ENCODE assay signal across 8 cellular contexts in the genomic region with DNA sequence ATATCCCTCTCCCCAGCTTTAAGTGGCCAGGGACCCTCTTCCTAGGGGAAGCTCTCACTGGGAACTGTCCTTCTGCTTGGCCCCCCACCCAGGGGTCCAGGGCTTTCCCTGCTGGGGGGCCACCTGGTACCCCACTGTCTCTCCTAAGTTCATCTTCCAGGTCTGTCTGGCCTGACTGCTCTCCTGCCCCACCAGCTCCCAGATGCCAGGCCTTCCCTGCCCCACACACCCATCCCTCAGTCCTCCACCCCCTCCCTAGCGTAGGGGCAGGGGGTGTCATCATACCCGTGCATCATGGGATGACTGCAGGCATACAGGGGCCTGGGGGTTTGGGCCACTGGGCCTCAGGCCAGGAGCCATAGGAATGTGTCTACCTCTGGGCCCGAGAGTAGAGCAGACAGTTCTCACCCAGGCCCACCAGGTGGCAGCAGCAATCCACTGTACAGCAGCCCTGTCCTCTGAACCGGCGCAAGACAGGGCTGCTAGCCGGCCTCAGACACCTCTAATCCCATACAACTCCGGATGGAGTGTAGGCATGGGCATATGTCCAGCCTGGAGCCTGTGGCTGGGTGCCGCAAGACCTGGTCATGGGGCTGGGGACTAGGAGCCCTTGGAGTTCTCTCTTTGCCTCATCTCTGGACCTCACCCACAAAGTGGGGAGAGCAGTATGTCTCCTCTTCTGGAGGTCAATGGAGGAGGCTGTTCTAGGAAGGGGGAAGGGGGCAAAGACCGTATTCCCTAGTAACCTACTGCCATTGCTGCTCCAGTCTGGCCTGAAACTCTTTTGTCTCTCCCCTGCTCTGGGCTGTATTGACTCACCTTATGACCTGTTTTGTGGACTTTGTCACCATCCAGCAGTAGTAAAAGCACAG. TPM values are rescaled to one million over a fixed set of nuclear protein-coding genes. Genes with fewer than 3 reads are reported as not detected.
DNase-seq lines count a peak whose midpoint lies in the region; ATAC-seq, FAIRE-seq and TF ChIP-seq lines count a peak whose summit lies in the region.

No MANE protein-coding gene starts in this region.

- ATAC-seq in HG03442 (IDR thresholded peaks at IDR 0.05; ENCODE audit: unreplicated experiment): peak; percentile 87

- no peaks in the 10 kb centered on the region for H3K9me3 ChIP-seq in endothelial cell of umbilical vein (replicated peaks; ENCODE audit: control insufficient read depth, insufficient read depth, low read length)

- BruUV-seq in endothelial cell of umbilical vein (replicated peaks; lab: Mats Ljungman, UMichigan): no TSS peak

- peak overlapping the region; percentile 14 for H2AFZ ChIP-seq in endothelial cell of umbilical vein (ENCODE audit: low read depth, low read length)

- DNase-seq in CD14-positive monocyte (ENCODE audit: low spot score) (peak; percentile 76), GM19240 (ENCODE audit: insufficient read length, low spot score) (peak; percentile 89), NOMO-1 treated with DMSO at 0.1 percent for 48 hours (lab: John Stamatoyannopoulos, UW; ENCODE audit: unreplicated experiment) (peak; percentile 70), endothelial cell of umbilical vein (ENCODE audit: low read depth, low spot score) (peak; percentile 82), mucosa of gallbladder (ENCODE audit: low spot score) (peak; percentile 86)
- DNase-seq in activated CD8-positive, alpha-beta memory T cell treated with anti-CD3 and anti-CD28 coated beads for 4 hours (ENCODE audit: low read depth in 2 of 2): peak; percentile 53 to 62
- DNase-seq in stimulated activated CD8-positive, alpha-beta memory T cell treated with anti-CD3 and anti-CD28 coated beads, Interleukin-4, amount 100 ng/mL, for 4 hours (ENCODE audit: low read depth in 2 of 2, low spot score in 1 of 2): peak; percentile 58 to 62

- H3K36me3 Mint-ChIP-seq in CD14-positive monocyte: no peaks in the 10 kb centered on the region

- H3K27me3 ChIP-seq in endothelial cell of umbilical vein (ENCODE audit: control insufficient read depth in 2 of 2, insufficient read depth in 2 of 2, low read length in 2 of 2): no peaks in the 10 kb centered on the region

- H3K4me1 ChIP-seq in endothelial cell of umbilical vein (ENCODE audit: control insufficient read depth, extremely low read depth, insufficient read depth, low read length): peaks cover 4% of the 10 kb centered on the region

- H3K9me1 ChIP-seq in endothelial cell of umbilical vein (replicated peaks; ENCODE audit: control insufficient read depth, extremely low read depth, insufficient read depth, low read length): no peaks in the 10 kb centered on the region

- no peak overlapping the region for H3K4me3 ChIP-seq in endothelial cell of umbilical vein (replicated peaks in 1 of 3; ENCODE audit: insufficient read depth in 1 of 3, low read depth in 1 of 3, low read length in 3 of 3)

- H3K27ac ChIP-seq in endothelial cell of umbilical vein (ENCODE audit: insufficient read depth, low read depth, low read length): no peak overlapping the region

- TF ChIP-seq CTCF in CD14-positive monocyte (IDR thresholded peaks at IDR 0.05): peak; percentile 93
- TF ChIP-seq CTCF in endothelial cell of umbilical vein (IDR thresholded peaks at IDR 0.05; ENCODE audit: extremely low read depth in 1 of 2, insufficient read depth in 1 of 2, low read depth in 1 of 2, low read length in 2 of 2): peak; percentile 78 to 91

- H3K36me3 ChIP-seq in endothelial cell of umbilical vein (ENCODE audit: control insufficient read depth in 2 of 2, extremely low read depth in 1 of 2, insufficient read depth in 2 of 2, low read length in 2 of 2): no peaks in the 10 kb centered on the region

- no peak overlapping the region for H3K27ac Mint-ChIP-seq in CD14-positive monocyte

- dilution Hi-C loops in endothelial cell of umbilical vein (cut with MboI; ENCODE audit: extremely low pct_ligation_motif_present, low sequenced_read_pairs): loop anchor here (25.0 kb wide), 1 partner anchor 113 kb away; the partner anchor contains the start of genes AQP2, AQP5 and AQP6

- no peak overlapping the region for H3K4me2 ChIP-seq in endothelial cell of umbilical vein (ENCODE audit: insufficient read depth, low read length)

- intact Hi-C loops in CD14-positive monocyte (cut with micrococcal nuclease) (loop anchor here (2.0 kb wide), 2 partner anchors 100 to 102 kb away; no protein-coding TSS in a partner anchor), endothelial cell of umbilical vein (cut with micrococcal nuclease) (loop anchor here (1.0 to 5.0 kb wide), 8 partner anchors 10 to 562 kb away; partner anchors contain the start of genes CERS5 and SMARCD1)

- H3K4me1 Mint-ChIP-seq in CD14-positive monocyte: peaks cover 9% of the 10 kb centered on the region

- H3K27me3 Mint-ChIP-seq in CD14-positive monocyte (ENCODE audit: low read depth in 3 of 3): peaks cover 8 to 19% (median 16%) of the 10 kb centered on the region in 3 donors

- CTCF ChIA-PET in endothelial cell of umbilical vein (lab: Charles Lee): interaction anchor here (0.5 to 4.3 kb wide), 20 partner anchors 9 to 378 kb away, joined by 3 to 87 read pairs (median 4); partner anchors contain the start of genes CERS5, COX14 and SMARCD1

- peaks cover 0 to 3% (median 0%) of the 10 kb centered on the region in 7 donors for H3K9me3 Mint-ChIP-seq in CD14-positive monocyte

- H3K9ac ChIP-seq in endothelial cell of umbilical vein (replicated peaks; ENCODE audit: extremely low read depth, insufficient read depth, low read length): no peak overlapping the region

- no peak overlapping the region for H3K4me3 Mint-ChIP-seq in CD14-positive monocyte

- no peak for TF ChIP-seq POLR2A in endothelial cell of umbilical vein (IDR thresholded peaks at IDR 0.05; ENCODE audit: low read depth, low read length)

- H4K20me1 ChIP-seq in endothelial cell of umbilical vein (replicated peaks; ENCODE audit: control insufficient read depth, extremely low read depth, insufficient read depth, low read length): no peaks in the 10 kb centered on the region

- POLR2A ChIA-PET in endothelial cell of umbilical vein (lab: Charles Lee): no interaction called here

- H3K79me2 ChIP-seq in endothelial cell of umbilical vein (ENCODE audit: control insufficient read depth, insufficient read depth, low read length): no peaks in the 10 kb centered on the region

- peak; percentile 93 for FAIRE-seq in endothelial cell of umbilical vein (lab: Jason Lieb, UNC)

RNA-seq across cellular contexts. Expression of gene SMARCD1, which starts 10.0 kb away (rescaled TPM):
- polyA plus RNA-seq in CD14-positive monocyte (1 to 10 TPM; 3.7 to 7.8 TPM), endothelial cell of umbilical vein (94.2 and 94.3 TPM in 2 replicates)
- total RNA-seq in endothelial cell of umbilical vein (86.6 and 101 TPM in 2 replicates), mucosa of gallbladder (49.5 TPM)
- polyA plus RNA-seq in endothelial cell of umbilical vein (2011; cell fraction: cytosol; rRNA removed): 85.9 and 89.8 TPM in 2 replicates
- polyA plus RNA-seq in endothelial cell of umbilical vein (2011; cell fraction: nucleus; rRNA removed): 206 and 214 TPM in 2 replicates
- 69.0 and 80.7 TPM in 2 replicates for polyA plus RNA-seq in endothelial cell of umbilical vein (2012)
- polyA minus RNA-seq in endothelial cell of umbilical vein: 125 and 129 TPM in 2 replicates
- polyA minus RNA-seq in endothelial cell of umbilical vein (2011; cell fraction: cytosol; rRNA and poly(A)+ RNA removed): 68.2 TPM
- polyA minus RNA-seq in endothelial cell of umbilical vein (2011; cell fraction: nucleus; rRNA and poly(A)+ RNA removed): 85.9 and 108 TPM in 2 replicates

RNA-seq across cellular contexts. Expression of gene ASIC1, which starts 17.8 kb away (rescaled TPM):
- polyA plus RNA-seq in CD14-positive monocyte (not detected), endothelial cell of umbilical vein (0.66 and 0.75 TPM in 2 replicates)
- total RNA-seq in endothelial cell of umbilical vein (0.53 and 0.55 TPM in 2 replicates), mucosa of gallbladder (4.1 TPM)
- 0.32 and 0.56 TPM in 2 replicates for polyA plus RNA-seq in endothelial cell of umbilical vein (2011; cell fraction: cytosol; rRNA removed)
- 1.4 and 1.8 TPM in 2 replicates for polyA plus RNA-seq in endothelial cell of umbilical vein (2011; cell fraction: nucleus; rRNA removed)
- polyA plus RNA-seq in endothelial cell of umbilical vein (2012): 1.1 and 1.2 TPM in 2 replicates
- 0.90 and 1.1 TPM in 2 replicates for polyA minus RNA-seq in endothelial cell of umbilical vein
- polyA minus RNA-seq in endothelial cell of umbilical vein (2011; cell fraction: cytosol; rRNA and poly(A)+ RNA removed): 3.4 TPM
- polyA minus RNA-seq in endothelial cell of umbilical vein (2011; cell fraction: nucleus; rRNA and poly(A)+ RNA removed): 0.58 and 0.67 TPM in 2 replicates

RNA-seq across cellular contexts. Expression of gene GPD1, which starts 28.6 kb away (rescaled TPM):
- polyA plus RNA-seq in CD14-positive monocyte (not detected), endothelial cell of umbilical vein (0.07 and 0.10 TPM in 2 replicates)
- total RNA-seq in endothelial cell of umbilical vein (0.48 TPM in 1 of 2 replicates, not detected in the other), mucosa of gallbladder (21.5 TPM)
- polyA plus RNA-seq in endothelial cell of umbilical vein (2011; cell fraction: cytosol; rRNA removed): 0.04 TPM in 1 of 2 replicates, not detected in the other
- polyA plus RNA-seq in endothelial cell of umbilical vein (2011; cell fraction: nucleus; rRNA removed): 0.36 and 0.71 TPM in 2 replicates
- polyA plus RNA-seq in endothelial cell of umbilical vein (2012): not detected in 2 replicates
- 1.0 TPM in 1 of 2 replicates, not detected in the other for polyA minus RNA-seq in endothelial cell of umbilical vein
- not detected for polyA minus RNA-seq in endothelial cell of umbilical vein (2011; cell fraction: cytosol; rRNA and poly(A)+ RNA removed)
- polyA minus RNA-seq in endothelial cell of umbilical vein (2011; cell fraction: nucleus; rRNA and poly(A)+ RNA removed): 0.82 and 0.91 TPM in 2 replicates

RNA-seq across cellular contexts. Expression of gene COX14, which starts 36.9 kb away (rescaled TPM):
- polyA plus RNA-seq in CD14-positive monocyte (100 to 1,000 TPM; 231 to 257 TPM), endothelial cell of umbilical vein (106 and 114 TPM in 2 replicates)
- total RNA-seq in endothelial cell of umbilical vein (40.0 and 40.3 TPM in 2 replicates), mucosa of gallbladder (80.5 TPM)
- polyA plus RNA-seq in endothelial cell of umbilical vein (2011; cell fraction: cytosol; rRNA removed): 94.7 and 115 TPM in 2 replicates
- 22.1 and 26.6 TPM in 2 replicates for polyA plus RNA-seq in endothelial cell of umbilical vein (2011; cell fraction: nucleus; rRNA removed)
- 59.2 and 75.4 TPM in 2 replicates for polyA plus RNA-seq in endothelial cell of umbilical vein (2012)
- 47.8 and 48.2 TPM in 2 replicates for polyA minus RNA-seq in endothelial cell of umbilical vein
- 26.9 TPM for polyA minus RNA-seq in endothelial cell of umbilical vein (2011; cell fraction: cytosol; rRNA and poly(A)+ RNA removed)
- polyA minus RNA-seq in endothelial cell of umbilical vein (2011; cell fraction: nucleus; rRNA and poly(A)+ RNA removed): 13.0 and 16.5 TPM in 2 replicates

RNA-seq across cellular contexts. Expression of gene RACGAP1, which starts 49.9 kb away (rescaled TPM):
- polyA plus RNA-seq in CD14-positive monocyte (1 to 10 TPM; 3.1 to 3.6 TPM), endothelial cell of umbilical vein (15.4 and 16.5 TPM in 2 replicates)
- total RNA-seq in endothelial cell of umbilical vein (56.3 and 62.9 TPM in 2 replicates), mucosa of gallbladder (16.6 TPM)
- polyA plus RNA-seq in endothelial cell of umbilical vein (2011; cell fraction: cytosol; rRNA removed): 30.8 and 31.7 TPM in 2 replicates
- 35.0 and 37.2 TPM in 2 replicates for polyA plus RNA-seq in endothelial cell of umbilical vein (2011; cell fraction: nucleus; rRNA removed)
- 30.3 and 55.7 TPM in 2 replicates for polyA plus RNA-seq in endothelial cell of umbilical vein (2012)
- polyA minus RNA-seq in endothelial cell of umbilical vein: 42.7 and 50.6 TPM in 2 replicates
- polyA minus RNA-seq in endothelial cell of umbilical vein (2011; cell fraction: cytosol; rRNA and poly(A)+ RNA removed): 104 TPM
- 14.4 and 22.9 TPM in 2 replicates for polyA minus RNA-seq in endothelial cell of umbilical vein (2011; cell fraction: nucleus; rRNA and poly(A)+ RNA removed)

Comparison
In these comparisons a context has a peak if more than half of its experiments do, and no peak if none do; other contexts are left out.
1. RNA of gene GPD1, which starts 28.6 kb away (total RNA-seq): 21.5 TPM in mucosa of gallbladder (single experiment); 0.48 TPM in endothelial cell of umbilical vein; every median in the first group is over 10 times any median in the second.
2. Peak in every context shown above with its lines, with median percentiles within 50 percentile points of each other: DNase-seq.